Comparison of ENCODE assay signal across 24 cellular contexts in the genomic region with DNA sequence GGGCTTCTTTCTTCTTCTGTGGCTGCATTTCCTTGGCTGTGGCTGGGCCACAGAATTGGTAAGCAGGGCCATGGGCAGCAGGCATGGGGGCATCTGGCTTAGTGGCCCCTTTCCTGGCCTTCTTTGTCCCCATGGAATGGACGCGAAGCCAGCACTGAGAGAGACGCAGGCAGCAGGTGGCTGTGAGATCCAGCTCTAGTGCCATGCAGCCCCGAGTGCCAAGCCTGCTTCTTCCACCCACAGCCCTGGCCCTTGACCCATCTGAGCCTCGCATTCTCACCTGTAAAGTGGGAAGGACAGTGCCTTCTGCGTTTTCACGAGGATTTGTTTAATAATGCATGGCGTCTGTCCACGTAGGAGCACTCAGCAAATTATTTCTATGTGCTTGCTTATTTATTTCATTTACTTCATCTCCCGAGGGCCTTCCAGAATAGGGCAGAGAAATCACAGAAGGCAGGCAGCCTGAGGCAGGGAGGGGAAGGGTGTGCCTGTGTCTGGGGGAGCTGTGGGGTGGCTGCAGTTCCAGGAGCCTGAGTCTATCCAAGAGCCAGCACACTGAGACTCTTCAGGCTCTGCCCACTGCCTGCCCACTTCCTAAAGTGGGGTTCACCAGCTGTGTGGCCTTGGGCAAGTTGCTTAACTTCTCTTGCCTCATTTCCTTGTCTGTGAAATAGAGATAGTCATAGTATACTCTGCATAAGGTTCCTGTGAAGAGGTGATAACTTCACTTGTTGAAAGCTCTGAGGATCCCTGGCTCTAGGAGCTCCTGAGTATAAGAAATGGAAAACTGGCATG. TPM values are rescaled to one million over a fixed set of nuclear protein-coding genes. Genes with fewer than 3 reads are reported as not detected.
DNase-seq lines count a peak whose midpoint lies in the region; ATAC-seq, FAIRE-seq and TF ChIP-seq lines count a peak whose summit lies in the region.
"Had no signal": no experiment of that assay in that cellular context is flagged by ENCODE, and none has a peak within 500 bp of the region (broad histone marks: within the 10 kb centered on the region; RNA-seq: fewer than 3 reads in every experiment).

No MANE protein-coding gene starts in this region.

- peak overlapping the region; percentile 38 for H3K4me3 Mint-ChIP-seq in natural killer cell treated with Interleukin-12 subunit alpha and Interleukin-12 subunit beta and Interleukin-15 and Interleukin-18, amount 100 ng/mL, for 72 hours
- H3K4me3 Mint-ChIP-seq: activated naive CD8-positive, alpha-beta T cell treated with anti-CD3 and anti-CD28 coated beads for 36 hours; CD4-positive, CD25-positive, alpha-beta regulatory T cell; IgD-negative memory B cell; mesothelial cell of epicardium had no signal

- H3K9me3 Mint-ChIP-seq in natural killer cell treated with Interleukin-12 subunit alpha and Interleukin-12 subunit beta and Interleukin-15 and Interleukin-18, amount 100 ng/mL, for 72 hours = no peaks in the 10 kb centered on the region
- H3K9me3 Mint-ChIP-seq: activated naive CD8-positive, alpha-beta T cell treated with anti-CD3 and anti-CD28 coated beads for 36 hours; CD4-positive, CD25-positive, alpha-beta regulatory T cell; mesothelial cell of epicardium had no signal

- peaks cover 7 to 10% of the 10 kb centered on the region in 2 donors for H3K4me1 Mint-ChIP-seq in natural killer cell treated with Interleukin-12 subunit alpha and Interleukin-12 subunit beta and Interleukin-15 and Interleukin-18, amount 100 ng/mL, for 72 hours (ENCODE audit: low read depth in 2 of 2)
- H3K4me1 Mint-ChIP-seq: activated naive CD8-positive, alpha-beta T cell treated with anti-CD3 and anti-CD28 coated beads for 36 hours; CD4-positive, CD25-positive, alpha-beta regulatory T cell; IgD-negative memory B cell had no signal

- H3K36me3 ChIP-seq in bronchial epithelial cell (ENCODE audit: control insufficient read depth, insufficient read depth, low read length) = no peaks in the 10 kb centered on the region
- H3K36me3 ChIP-seq: brain microvascular endothelial cell had no signal

- no peaks in the 10 kb centered on the region for H3K36me3 Mint-ChIP-seq in natural killer cell treated with Interleukin-12 subunit alpha and Interleukin-12 subunit beta and Interleukin-15 and Interleukin-18, amount 100 ng/mL, for 72 hours
- H3K36me3 Mint-ChIP-seq: activated naive CD8-positive, alpha-beta T cell treated with anti-CD3 and anti-CD28 coated beads for 36 hours; CD4-positive, CD25-positive, alpha-beta regulatory T cell; mesothelial cell of epicardium had no signal

- DNase-seq in CD1c-positive myeloid dendritic cell (ENCODE audit: extremely low spot score) = peak; percentile 60
- DNase-seq in MV-4-11 (lab: John Stamatoyannopoulos, UW) = peak; percentile 90
- peak; percentile 30 for DNase-seq in bronchial epithelial cell (ENCODE audit: low read depth)
- DNase-seq in natural killer cell treated with Interleukin-12 subunit alpha and Interleukin-12 subunit beta and Interleukin-15 and Interleukin-18, amount 100 ng/mL, for 72 hours (ENCODE audit: low spot score) = no peak
- DNase-seq in head of caudate nucleus = no peak
- no peak for DNase-seq in middle frontal gyrus (ENCODE audit: extremely low spot score, low spot score)
- DNase-seq in NCI-H524 treated with DMSO at 0.1 percent for 48 hours (lab: John Stamatoyannopoulos, UW) = no peak
- DNase-seq: ACHN; activated CD4-positive, alpha-beta T cell treated with anti-CD3 and anti-CD28 coated beads for 1 hour; activated naive CD8-positive, alpha-beta T cell treated with anti-CD3 and anti-CD28 coated beads for 36 hours; brain microvascular endothelial cell; CD4-positive, CD25-positive, alpha-beta regulatory T cell; dermis blood vessel endothelial cell; DMS153; foreskin melanocyte; HCEC 1CT; NCI-H2081; NCI-H524; stimulated activated CD4-positive, alpha-beta T cell treated with anti-CD3 and anti-CD28 coated beads, Interleukin-12 subunit alpha, Interleukin-12 subunit beta, amount 100 ng/mL, for 4 hours; testis had no signal

- H3K27me3 ChIP-seq in bronchial epithelial cell (ENCODE audit: control insufficient read depth, insufficient read depth, low read length) = peaks cover 11% of the 10 kb centered on the region
- H3K27me3 ChIP-seq: testis had no signal

- H3K27ac Mint-ChIP-seq in natural killer cell treated with Interleukin-12 subunit alpha and Interleukin-12 subunit beta and Interleukin-15 and Interleukin-18, amount 100 ng/mL, for 72 hours = peak overlapping the region in 1 of 2 donors; percentile 58
- H3K27ac Mint-ChIP-seq: activated naive CD8-positive, alpha-beta T cell treated with anti-CD3 and anti-CD28 coated beads for 36 hours; CD4-positive, CD25-positive, alpha-beta regulatory T cell; mesothelial cell of epicardium had no signal

- no peak overlapping the region for H3K4me3 ChIP-seq in bronchial epithelial cell (ENCODE audit: low read depth, low read length)
- H3K4me3 ChIP-seq: testis had no signal

- no peak for TF ChIP-seq CTCF in bronchial epithelial cell (IDR thresholded peaks at IDR 0.05; ENCODE audit: insufficient read depth, low read length, severe bottlenecking)

- FAIRE-seq in bronchial epithelial cell (lab: Jason Lieb, UNC) = no peak

- H3K27me3 Mint-ChIP-seq in natural killer cell treated with Interleukin-12 subunit alpha and Interleukin-12 subunit beta and Interleukin-15 and Interleukin-18, amount 100 ng/mL, for 72 hours = no peaks in the 10 kb centered on the region
- H3K27me3 Mint-ChIP-seq: activated naive CD8-positive, alpha-beta T cell treated with anti-CD3 and anti-CD28 coated beads for 36 hours had no signal

- peak; percentile 86 to 87 for ATAC-seq in natural killer cell treated with Interleukin-12 subunit alpha and Interleukin-12 subunit beta and Interleukin-15 and Interleukin-18, amount 100 ng/mL, for 72 hours
- no peak for ATAC-seq in GM18870 (IDR thresholded peaks at IDR 0.05; ENCODE audit: unreplicated experiment)
- ATAC-seq: SK-N-SH treated with all-trans-retinoic acid at 6 μM for 48 hours had no signal

- intact Hi-C loops in head of caudate nucleus (cut with DNase I) = no loop called here

RNA-seq across cellular contexts. Expression of gene NTNG2, which starts 55.2 kb away (rescaled TPM):
- total RNA-seq in bronchial epithelial cell = under 0.01 TPM in 1 of 2 replicates, not detected in the other
- 10 to 100 TPM in 1 of 2 donors, 1 to 10 TPM in 1; 8.3 to 11.5 TPM for total RNA-seq in natural killer cell treated with Interleukin-12 subunit alpha and Interleukin-12 subunit beta and Interleukin-15 and Interleukin-18, amount 100 ng/mL, for 72 hours
- total RNA-seq: dermis blood vessel endothelial cell had no signal

Comparison
In these comparisons a context has a peak if more than half of its experiments do, and no peak if none do; other contexts are left out.
1. DNase-seq: peak in CD1c-positive myeloid dendritic cell (single experiment), MV-4-11 (single experiment) and bronchial epithelial cell (single experiment); none in natural killer cell treated with Interleukin-12 subunit alpha and Interleukin-12 subunit beta and Interleukin-15 and Interleukin-18, amount 100 ng/mL, for 72 hours (single experiment), head of caudate nucleus (0 of 42), middle frontal gyrus (single experiment) and NCI-H524 treated with DMSO at 0.1 percent for 48 hours (single experiment).